In genomic region chr12:48681416-48681737, GRCh38 we compare ENCODE assay signal across 8 cellular contexts. TPM values are rescaled to one million over a fixed set of nuclear protein-coding genes. Genes with fewer than 3 reads are reported as not detected.
DNase-seq lines count a peak whose midpoint lies in the region; ATAC-seq and TF ChIP-seq lines count a peak whose summit lies in the region.

No MANE protein-coding gene starts in this region.

- peak overlapping the region; percentile 92 for H3K9ac ChIP-seq in mammary epithelial cell (ENCODE audit: insufficient read depth, low read length)

- H3K27me3 ChIP-seq in MG63 (no peaks in the 10 kb centered on the region), mammary epithelial cell (ENCODE audit: insufficient read depth, low read length) (no peaks in the 10 kb centered on the region), left lung (no peaks in the 10 kb centered on the region), tibial artery (no peaks in the 10 kb centered on the region)

- H3K36me3 ChIP-seq in MG63 (peaks cover 46% of the 10 kb centered on the region), mammary epithelial cell (ENCODE audit: insufficient read depth, low read length) (peaks cover 24% of the 10 kb centered on the region), left lung (peaks cover 0 to 39% of the 10 kb centered on the region in 2 donors), tibial artery (peaks cover 14 to 16% (median 14%) of the 10 kb centered on the region in 3 donors)

- H3K79me2 ChIP-seq in mammary epithelial cell (ENCODE audit: insufficient read depth, low read length): peaks cover 55% of the 10 kb centered on the region

- H3K27ac ChIP-seq in mammary epithelial cell (ENCODE audit: insufficient read depth, low read depth, low read length) (peak overlapping the region; percentile 82), left lung (peak overlapping the region; percentile 92 to 93), tibial artery (peak overlapping the region; percentile 95 to 96)

- DNase-seq in GM03348 (ENCODE audit: low spot score) (peak; percentile 38), MG63 (no peak), mammary epithelial cell (no peak), left lung (no peak), tibial artery (no peak), hippocampal formation (lab: John Stamatoyannopoulos, UW) (no peak), head of caudate nucleus (no peak), DMS153 treated with DMSO at 0.1 percent for 48 hours (lab: John Stamatoyannopoulos, UW; ENCODE audit: unreplicated experiment) (no peak)

- WGBS in mammary epithelial cell (ENCODE audit: low coverage, missing lambda C conversion rate): under 1% methylated on average over 10 of the region's 13 CpGs

- H3K4me1 ChIP-seq in mammary epithelial cell (ENCODE audit: insufficient read depth, low read length): peaks cover 32% of the 10 kb centered on the region
- peaks cover 43 to 57% of the 10 kb centered on the region in 2 donors for H3K4me1 ChIP-seq in left lung
- H3K4me1 ChIP-seq in tibial artery: peaks cover 0 to 49% (median 37%) of the 10 kb centered on the region in 4 donors

- in situ Hi-C loops in mammary epithelial cell (cut with MboI; ENCODE audit: low sequenced_read_pairs in 2 of 2): no loop called here

- H3K9me3 ChIP-seq in MG63 (no peaks in the 10 kb centered on the region), mammary epithelial cell (replicated peaks; ENCODE audit: insufficient read depth, low read length) (no peaks in the 10 kb centered on the region), left lung (no peaks in the 10 kb centered on the region), tibial artery (no peaks in the 10 kb centered on the region)

- H4K20me1 ChIP-seq in mammary epithelial cell (ENCODE audit: insufficient read depth, low read length): peaks cover 7% of the 10 kb centered on the region

- H2AFZ ChIP-seq in mammary epithelial cell (ENCODE audit: low read depth, low read length): peak overlapping the region; percentile 97

- H3K4me3 ChIP-seq in MG63 (peak overlapping the region; percentile 99), mammary epithelial cell (replicated peaks in 1 of 3; ENCODE audit: insufficient read depth in 1 of 3, low read depth in 2 of 3, low read length in 3 of 3) (peak overlapping the region; percentile 95 to 97 (median 95)), left lung (peak overlapping the region; percentile 76 to 77), tibial artery (peak overlapping the region; percentile 90 to 96)

- CTCF ChIA-PET in mammary epithelial cell (lab: Charles Lee; ENCODE audit: low non-redundant PET): no interaction called here

- H3K4me2 ChIP-seq in mammary epithelial cell (ENCODE audit: insufficient read depth, low read depth, low read length): peak overlapping the region; percentile 92

- ATAC-seq in left lung: peak; percentile 9

- intact Hi-C loops in mammary epithelial cell (cut with micrococcal nuclease): no loop called here
- intact Hi-C loops in left lung (cut with DNase I): no loop called here
- intact Hi-C loops in tibial artery (cut with DNase I; ENCODE audit: low total_unique reads): no loop called here
- intact Hi-C loops in head of caudate nucleus (cut with DNase I): loop anchor here (5.0 kb wide), 1 partner anchor 36 kb away; the partner anchor contains the start of gene CCNT1

- dilution Hi-C loops in mammary epithelial cell (cut with HindIII; ENCODE audit: low sequenced_read_pairs): no loop called here

- no peak for TF ChIP-seq CTCF in mammary epithelial cell (conservative IDR thresholded peaks at IDR 0.05 in 1 of 2, IDR thresholded peaks at IDR 0.05 in 1 of 2; ENCODE audit: extremely low read depth in 1 of 2, insufficient read depth in 1 of 2, low read depth in 1 of 2, low read length in 2 of 2)
- TF ChIP-seq CTCF in left lung (IDR thresholded peaks at IDR 0.05): no peak
- no peak for TF ChIP-seq CTCF in tibial artery (IDR thresholded peaks at IDR 0.05)

- TSS peak; percentile 42 for BruUV-seq in mammary epithelial cell (replicated peaks; lab: Mats Ljungman, UMichigan)

RNA-seq across cellular contexts. Expression of gene KANSL2, which starts 0.7 kb away (rescaled TPM):
- total RNA-seq in MG63 (2014; rRNA removed; shearing (Covaris generic); ENCODE audit: low replicate concordance): 42.8 and 56.3 TPM in 2 replicates
- total RNA-seq in mammary epithelial cell: 10 to 100 TPM; 36.0 to 38.3 TPM
- 39.5 TPM for polyA plus RNA-seq in mammary epithelial cell
- polyA minus RNA-seq in mammary epithelial cell: 53.8 TPM
- 10 to 100 TPM; 28.0 to 30.6 TPM for total RNA-seq in left lung

RNA-seq across cellular contexts. Expression of gene CCNT1, which starts 35.1 kb away (rescaled TPM):
- 9.7 and 22.2 TPM in 2 replicates for total RNA-seq in MG63 (2014; rRNA removed; shearing (Covaris generic); ENCODE audit: low replicate concordance)
- 10 to 100 TPM; 31.5 to 49.1 TPM for total RNA-seq in mammary epithelial cell
- 24.2 TPM for polyA plus RNA-seq in mammary epithelial cell
- 50.2 TPM for polyA minus RNA-seq in mammary epithelial cell
- 10 to 100 TPM; 28.7 to 36.2 TPM for total RNA-seq in left lung
